In genomic region chr17:78674156-78674555, GRCh38 we compare ENCODE assay signal across 22 cellular contexts.
DNase-seq lines count a peak whose midpoint lies in the region; ATAC-seq, FAIRE-seq and TF ChIP-seq lines count a peak whose summit lies in the region.
"Had no signal": no experiment of that assay in that cellular context is flagged by ENCODE, and none has a peak within 500 bp of the region (broad histone marks: within the 10 kb centered on the region; RNA-seq: fewer than 3 reads in every experiment).

No MANE protein-coding gene starts in this region.

- TF ChIP-seq POLR2A in breast epithelium (IDR thresholded peaks at IDR 0.05) (no peak), thyroid gland (IDR thresholded peaks at IDR 0.05) (no peak)

- H3K9me3 Mint-ChIP-seq in WTC11: peaks cover 12% of the 10 kb centered on the region
- H3K9me3 Mint-ChIP-seq in naive thymus-derived CD4-positive, alpha-beta T cell: peaks cover 0 to 27% (median 0%) of the 10 kb centered on the region in 11 donors

- ATAC-seq in WTC11 (no peak), GM18870 (IDR thresholded peaks at IDR 0.05; ENCODE audit: unreplicated experiment) (no peak)
- ATAC-seq in naive thymus-derived CD4-positive, alpha-beta T cell: no peak

- H3K36me3 Mint-ChIP-seq in WTC11: peaks cover 11% of the 10 kb centered on the region; the same call in 1 of the 2 replicates
- peaks cover 0 to 37% (median 19%) of the 10 kb centered on the region in 5 donors for H3K36me3 Mint-ChIP-seq in naive thymus-derived CD4-positive, alpha-beta T cell

- no peaks in the 10 kb centered on the region for H3K4me1 Mint-ChIP-seq in WTC11
- peaks cover 0 to 17% (median 9%) of the 10 kb centered on the region in 7 donors for H3K4me1 Mint-ChIP-seq in naive thymus-derived CD4-positive, alpha-beta T cell

- H3K4me3 ChIP-seq in mammary epithelial cell (replicated peaks in 1 of 3; ENCODE audit: insufficient read depth in 1 of 3, low read depth in 2 of 3, low read length in 3 of 3): no peak overlapping the region
- H3K4me3 ChIP-seq in breast epithelium: no peak overlapping the region
- H3K4me3 ChIP-seq in naive thymus-derived CD4-positive, alpha-beta T cell (ENCODE audit: low read length): no peak overlapping the region
- no peak overlapping the region for H3K4me3 ChIP-seq in thyroid gland (replicated peaks in 1 of 3)
- H3K4me3 ChIP-seq in small intestine (ENCODE audit: low read depth in 1 of 2, low read length in 2 of 2): no peak overlapping the region
- H3K4me3 ChIP-seq: cardiac muscle cell, lung, thoracic aorta had no signal

- TF ChIP-seq CTCF in mammary epithelial cell (conservative IDR thresholded peaks at IDR 0.05 in 1 of 2, IDR thresholded peaks at IDR 0.05 in 1 of 2; ENCODE audit: extremely low read depth in 1 of 2, insufficient read depth in 1 of 2, low read depth in 1 of 2, low read length in 2 of 2) (no peak), breast epithelium (IDR thresholded peaks at IDR 0.05) (no peak), WTC11 (IDR thresholded peaks at IDR 0.05) (no peak), thyroid gland (IDR thresholded peaks at IDR 0.05) (no peak)

- FAIRE-seq in small intestine (lab: Jason Lieb, UNC): no peak
- FAIRE-seq: islet of Langerhans had no signal

- no peaks in the 10 kb centered on the region for H3K27me3 ChIP-seq in mammary epithelial cell (ENCODE audit: insufficient read depth, low read length)
- H3K27me3 ChIP-seq in breast epithelium: no peaks in the 10 kb centered on the region
- H3K27me3 ChIP-seq in naive thymus-derived CD4-positive, alpha-beta T cell (ENCODE audit: control insufficient read depth in 2 of 2, insufficient read depth in 2 of 2, low read length in 2 of 2): no peaks in the 10 kb centered on the region
- H3K27me3 ChIP-seq in thyroid gland: no peaks in the 10 kb centered on the region
- no peaks in the 10 kb centered on the region for H3K27me3 ChIP-seq in small intestine (ENCODE audit: control insufficient read depth in 2 of 2, insufficient read depth in 2 of 2, low read length in 2 of 2)
- H3K27me3 ChIP-seq: cardiac muscle cell had no signal

- no peaks in the 10 kb centered on the region for H3K79me2 ChIP-seq in mammary epithelial cell (ENCODE audit: insufficient read depth, low read length)

- dilution Hi-C loops in mammary epithelial cell (cut with HindIII; ENCODE audit: low sequenced_read_pairs): no loop called here

- CTCF ChIA-PET in mammary epithelial cell (lab: Charles Lee; ENCODE audit: low non-redundant PET): no interaction called here
- CTCF ChIA-PET in WTC11 (lab: Charles Lee): interaction anchor here (0.8 to 1.5 kb wide), 8 partner anchors 9 to 177 kb away, joined by 3 to 8 read pairs (median 4); no protein-coding TSS in a partner anchor
- CTCF ChIA-PET in naive thymus-derived CD4-positive, alpha-beta T cell (lab: Charles Lee): interaction anchor here (0.6 kb wide), 1 partner anchor 115 kb away, joined by 6 read pairs; no protein-coding TSS in a partner anchor

- H2AFZ ChIP-seq in mammary epithelial cell (ENCODE audit: low read depth, low read length): no peak overlapping the region

- H3K9me3 ChIP-seq in mammary epithelial cell (replicated peaks; ENCODE audit: insufficient read depth, low read length) (no peaks in the 10 kb centered on the region), breast epithelium (no peaks in the 10 kb centered on the region), thyroid gland (no peaks in the 10 kb centered on the region), small intestine (ENCODE audit: control insufficient read depth, low read depth) (no peaks in the 10 kb centered on the region)
- H3K9me3 ChIP-seq in naive thymus-derived CD4-positive, alpha-beta T cell (ENCODE audit: control insufficient read depth in 2 of 3, low read length in 3 of 3): no peaks in the 10 kb centered on the region
- H3K9me3 ChIP-seq: thoracic aorta had no signal

- H3K9ac ChIP-seq in mammary epithelial cell (ENCODE audit: insufficient read depth, low read length): no peak overlapping the region

- BruUV-seq in mammary epithelial cell (replicated peaks; lab: Mats Ljungman, UMichigan): TSS peak; percentile 18

- no peaks in the 10 kb centered on the region; the same call in 1 of the 2 replicates for H3K27me3 Mint-ChIP-seq in WTC11 (ENCODE audit: low read depth)
- no peaks in the 10 kb centered on the region for H3K27me3 Mint-ChIP-seq in naive thymus-derived CD4-positive, alpha-beta T cell

- intact Hi-C loops in mammary epithelial cell (cut with micrococcal nuclease): no loop called here
- intact Hi-C loops in breast epithelium (cut with DNase I; ENCODE audit: low total_unique reads): no loop called here
- intact Hi-C loops in naive thymus-derived CD4-positive, alpha-beta T cell (cut with micrococcal nuclease): no loop called here
- intact Hi-C loops in thyroid gland (cut with DNase I): no loop called here

- POLR2A ChIA-PET in WTC11 (lab: Charles Lee): interaction anchor here (0.9 kb wide), 1 partner anchor 192 kb away, joined by 4 read pairs; no protein-coding TSS in a partner anchor
- POLR2A ChIA-PET in naive thymus-derived CD4-positive, alpha-beta T cell (lab: Charles Lee): interaction anchor here (0.9 to 1.5 kb wide), 2 partner anchors 11 to 34 kb away, joined by 3 to 4 read pairs; no protein-coding TSS in a partner anchor

- no peak overlapping the region for H3K4me2 ChIP-seq in mammary epithelial cell (ENCODE audit: insufficient read depth, low read depth, low read length)

- H3K36me3 ChIP-seq in mammary epithelial cell (ENCODE audit: insufficient read depth, low read length) (no peaks in the 10 kb centered on the region), breast epithelium (no peaks in the 10 kb centered on the region), thyroid gland (peaks cover 39 to 43% of the 10 kb centered on the region in 2 donors), small intestine (ENCODE audit: control insufficient read depth in 2 of 2, insufficient read depth in 2 of 2, low read length in 2 of 2) (peaks cover 11 to 36% of the 10 kb centered on the region in 2 donors)
- H3K36me3 ChIP-seq in naive thymus-derived CD4-positive, alpha-beta T cell (ENCODE audit: control insufficient read depth in 2 of 3, insufficient read depth in 3 of 3, low read length in 3 of 3): peaks cover 42 to 91% (median 57%) of the 10 kb centered on the region in 3 experiments

- H3K27ac Mint-ChIP-seq in WTC11: peak overlapping the region; percentile 50; the same call in 1 of the 2 replicates
- peak overlapping the region in 6 of 9 donors; percentile 22 to 73 (median 50) for H3K27ac Mint-ChIP-seq in naive thymus-derived CD4-positive, alpha-beta T cell

- in situ Hi-C loops in mammary epithelial cell (cut with MboI; ENCODE audit: low sequenced_read_pairs in 2 of 2): no loop called here

- WGBS in mammary epithelial cell (ENCODE audit: low coverage, missing lambda C conversion rate): 26% methylated on average over 4 of the region's 5 CpGs
- 41 to 59% methylated on average over 5 of the region's 5 CpGs for WGBS in thyroid gland, 2 donors
- WGBS in small intestine, 3 donors: 37 to 68% (median 52%) methylated on average over 5 of the region's 5 CpGs

- DNase-seq in mammary epithelial cell (no peak), breast epithelium (ENCODE audit: low spot score in 2 of 2) (no peak), WTC11 (ENCODE audit: low spot score) (no peak), thyroid gland (peak; percentile 60 to 63), small intestine (no peak), occipital lobe (lab: John Stamatoyannopoulos, UW) (no peak)
- DNase-seq in naive thymus-derived CD4-positive, alpha-beta T cell: no peak
- DNase-seq: activated CD4-positive, alpha-beta T cell treated with anti-CD3 and anti-CD28 coated beads, Interleukin-2, amount 50 U/mL, for 4 hours; Calu3; dermis blood vessel endothelial cell; EL; NCI-H345; nucleus accumbens; stimulated activated CD4-positive, alpha-beta T cell treated with anti-CD3 and anti-CD28 coated beads, Interleukin-2, amount 100 ng/mL, for 48 hours; stimulated activated naive CD4-positive, alpha-beta T cell treated with Interleukin-2 at 50 U/mL for 16 hours; WERI-Rb-1 had no signal

- H3K4me1 ChIP-seq in mammary epithelial cell (ENCODE audit: insufficient read depth, low read length): peaks cover 15% of the 10 kb centered on the region
- H3K4me1 ChIP-seq in breast epithelium: no peaks in the 10 kb centered on the region
- H3K4me1 ChIP-seq in naive thymus-derived CD4-positive, alpha-beta T cell (ENCODE audit: control insufficient read depth in 2 of 2, insufficient read depth in 2 of 2, low read length in 2 of 2): no peaks in the 10 kb centered on the region
- H3K4me1 ChIP-seq in thyroid gland: peaks cover 9 to 12% of the 10 kb centered on the region in 2 donors
- peaks cover 0 to 3% of the 10 kb centered on the region in 2 donors for H3K4me1 ChIP-seq in small intestine (ENCODE audit: control insufficient read depth in 2 of 2, insufficient read depth in 1 of 2, low read depth in 1 of 2, low read length in 1 of 2)

- H3K27ac ChIP-seq in mammary epithelial cell (ENCODE audit: insufficient read depth, low read depth, low read length): no peak overlapping the region
- H3K27ac ChIP-seq in breast epithelium: no peak overlapping the region
- no peak overlapping the region for H3K27ac ChIP-seq in naive thymus-derived CD4-positive, alpha-beta T cell (ENCODE audit: low read depth, low read length)
- no peak overlapping the region for H3K27ac ChIP-seq in thyroid gland
- no peak overlapping the region for H3K27ac ChIP-seq in small intestine (ENCODE audit: low read depth in 1 of 2, low read length in 1 of 2)
- H3K27ac ChIP-seq: C4-2B, cardiac muscle cell, thoracic aorta, WERI-Rb-1 had no signal

- H4K20me1 ChIP-seq in mammary epithelial cell (ENCODE audit: insufficient read depth, low read length): no peaks in the 10 kb centered on the region

- H3K4me3 Mint-ChIP-seq in WTC11: no peak overlapping the region
- peak overlapping the region in 1 of 10 donors; percentile 18 for H3K4me3 Mint-ChIP-seq in naive thymus-derived CD4-positive, alpha-beta T cell

TF ChIP-seq in WTC11, 78 proteins besides CTCF, POLR2A, EP300 and RAD21:
- TF ChIP-seq ZNF423 (CRISPR knock-in tag; IDR thresholded peaks at IDR 0.05): no peak
- no peak for TF ChIP-seq PRRX2 (CRISPR knock-in tag; IDR thresholded peaks at IDR 0.05)
- TF ChIP-seq JUN (CRISPR knock-in tag; IDR thresholded peaks at IDR 0.05): no peak
- TF ChIP-seq ATF3 (CRISPR knock-in tag; conservative IDR thresholded peaks at IDR 0.05): no peak

Comparison
In these comparisons a context has a peak if more than half of its experiments do, and no peak if none do; other contexts are left out.
1. DNase-seq: peak in thyroid gland (2 of 2); none in mammary epithelial cell (single experiment), breast epithelium (0 of 2), WTC11 (single experiment), naive thymus-derived CD4-positive, alpha-beta T cell (0 of 9), small intestine (single experiment) and occipital lobe (single experiment).